In genomic region chr1:232589809-232590741, GRCh38 we compare ENCODE assay signal across 9 cellular contexts. TPM values are rescaled to one million over a fixed set of nuclear protein-coding genes. Genes with fewer than 3 reads are reported as not detected.
DNase-seq lines count a peak whose midpoint lies in the region; ATAC-seq lines count a peak whose summit lies in the region.
"Had no signal": no experiment of that assay in that cellular context is flagged by ENCODE, and none has a peak within 500 bp of the region (broad histone marks: within the 10 kb centered on the region; RNA-seq: fewer than 3 reads in every experiment).

No MANE protein-coding gene starts in this region.

- CTCF ChIA-PET in naive thymus-derived CD4-positive, alpha-beta T cell (lab: Charles Lee) = no interaction called here

- no peak for DNase-seq in naive thymus-derived CD4-positive, alpha-beta T cell
- no peak for DNase-seq in NK-92 (lab: John Stamatoyannopoulos, UW; ENCODE audit: unreplicated experiment)
- no peak for DNase-seq in C1 segment of cervical spinal cord (lab: John Stamatoyannopoulos, UW)
- DNase-seq in SW480 (ENCODE audit: low spot score) = no peak
- no peak for DNase-seq in SK-N-DZ (ENCODE audit: low spot score)
- DNase-seq: NCI-H748 treated with DMSO at 0.1 percent for 48 hours had no signal

- H3K36me3 Mint-ChIP-seq in naive thymus-derived CD4-positive, alpha-beta T cell = peaks cover 0 to 21% (median 0%) of the 10 kb centered on the region in 5 donors

- peak overlapping the region; percentile 32 for H3K27ac ChIP-seq in angular gyrus (ENCODE audit: low read depth, low read length)
- no peak overlapping the region for H3K27ac ChIP-seq in naive thymus-derived CD4-positive, alpha-beta T cell (ENCODE audit: low read depth, low read length)

- peak; percentile 16 for ATAC-seq in GM18870 (IDR thresholded peaks at IDR 0.05; ENCODE audit: unreplicated experiment)
- ATAC-seq in HG02884 (IDR thresholded peaks at IDR 0.05; ENCODE audit: unreplicated experiment) = peak; percentile 30
- ATAC-seq in naive thymus-derived CD4-positive, alpha-beta T cell = peak; percentile 54

- no peak overlapping the region for H3K4me3 ChIP-seq in naive thymus-derived CD4-positive, alpha-beta T cell (ENCODE audit: low read length)

- no peaks in the 10 kb centered on the region for H3K27me3 Mint-ChIP-seq in naive thymus-derived CD4-positive, alpha-beta T cell

- peaks cover 0 to 3% of the 10 kb centered on the region in 2 donors for H3K4me1 ChIP-seq in naive thymus-derived CD4-positive, alpha-beta T cell (ENCODE audit: control insufficient read depth in 2 of 2, insufficient read depth in 2 of 2, low read length in 2 of 2)

- H3K27ac Mint-ChIP-seq in naive thymus-derived CD4-positive, alpha-beta T cell = peak overlapping the region in 2 of 9 donors; percentile 74 to 78

- H3K9me3 ChIP-seq in naive thymus-derived CD4-positive, alpha-beta T cell (ENCODE audit: control insufficient read depth in 2 of 3, low read length in 3 of 3) = no peaks in the 10 kb centered on the region

- H3K36me3 ChIP-seq in naive thymus-derived CD4-positive, alpha-beta T cell (ENCODE audit: control insufficient read depth in 2 of 3, insufficient read depth in 3 of 3, low read length in 3 of 3) = no peaks in the 10 kb centered on the region

- H3K4me3 Mint-ChIP-seq in naive thymus-derived CD4-positive, alpha-beta T cell = no peak overlapping the region

- POLR2A ChIA-PET in naive thymus-derived CD4-positive, alpha-beta T cell (lab: Charles Lee) = no interaction called here

- peaks cover 0 to 21% (median 0%) of the 10 kb centered on the region in 11 donors for H3K9me3 Mint-ChIP-seq in naive thymus-derived CD4-positive, alpha-beta T cell

- peaks cover 0 to 23% (median 7%) of the 10 kb centered on the region in 7 donors for H3K4me1 Mint-ChIP-seq in naive thymus-derived CD4-positive, alpha-beta T cell

- intact Hi-C loops in naive thymus-derived CD4-positive, alpha-beta T cell (cut with micrococcal nuclease) = no loop called here

- H3K27me3 ChIP-seq in naive thymus-derived CD4-positive, alpha-beta T cell (ENCODE audit: control insufficient read depth in 2 of 2, insufficient read depth in 2 of 2, low read length in 2 of 2) = no peaks in the 10 kb centered on the region

RNA-seq across cellular contexts. Expression of gene SIPA1L2, which starts 39.9 kb away (rescaled TPM):
- total RNA-seq in naive thymus-derived CD4-positive, alpha-beta T cell = 1 to 10 TPM in 1 of 5 experiments, under 1 TPM in 4; 0.27 to 4.9 (median 0.69) TPM
- polyA plus RNA-seq in naive thymus-derived CD4-positive, alpha-beta T cell = under 1 TPM in 1 of 2 donors, not detected in 1; 0.08 TPM
- polyA plus RNA-seq in SK-N-DZ (2014; cell fraction: cytosol; rRNA removed) = 10.6 and 12.1 TPM in 2 replicates
- polyA plus RNA-seq in SK-N-DZ (2014; cell fraction: nucleus; rRNA removed) = 12.2 and 15.1 TPM in 2 replicates
